In genomic region chr11:33899383-33900037, GRCh38 we compare ENCODE assay signal across 7 cellular contexts. TPM values are rescaled to one million over a fixed set of nuclear protein-coding genes. Genes with fewer than 3 reads are reported as not detected.
A peak's percentile ranks its signal among the peaks of the same experiment; 100 is the strongest.
DNase-seq lines count a peak whose midpoint lies in the region; ATAC-seq and TF ChIP-seq lines count a peak whose summit lies in the region.

No MANE protein-coding gene starts in this region.

- no peak for TF ChIP-seq CTCF in mammary epithelial cell (conservative IDR thresholded peaks at IDR 0.05 in 1 of 2, IDR thresholded peaks at IDR 0.05 in 1 of 2; ENCODE audit: extremely low read depth in 1 of 2, insufficient read depth in 1 of 2, low read depth in 1 of 2, low read length in 2 of 2)
- TF ChIP-seq CTCF in kidney epithelial cell (IDR thresholded peaks at IDR 0.05; ENCODE audit: insufficient read depth, low read length, poor library complexity, severe bottlenecking) = no peak
- TF ChIP-seq CTCF in transverse colon (IDR thresholded peaks at IDR 0.05) = no peak

- H3K4me3 ChIP-seq in mammary epithelial cell (replicated peaks in 1 of 3; ENCODE audit: insufficient read depth in 1 of 3, low read depth in 2 of 3, low read length in 3 of 3) = no peak overlapping the region
- no peak overlapping the region for H3K4me3 ChIP-seq in kidney epithelial cell (ENCODE audit: low read depth, low read length)
- no peak overlapping the region for H3K4me3 ChIP-seq in transverse colon

- peak overlapping the region; percentile 34 for H2AFZ ChIP-seq in mammary epithelial cell (ENCODE audit: low read depth, low read length)

- no peak overlapping the region for H3K9ac ChIP-seq in mammary epithelial cell (ENCODE audit: insufficient read depth, low read length)

- DNase-seq in LoVo (ENCODE audit: low spot score) (peak; percentile 31), mammary epithelial cell (peak; percentile 62), kidney epithelial cell (ENCODE audit: low read depth) (peak; percentile 10), transverse colon (peak; percentile 52)

- TF ChIP-seq POLR2A in transverse colon (IDR thresholded peaks at IDR 0.05) = no peak

- intact Hi-C loops in mammary epithelial cell (cut with micrococcal nuclease) = no loop called here
- intact Hi-C loops in transverse colon (cut with DNase I; ENCODE audit: low total_unique reads) = no loop called here

- BruUV-seq in mammary epithelial cell (replicated peaks; lab: Mats Ljungman, UMichigan) = no TSS peak

- H3K27me3 ChIP-seq in mammary epithelial cell (ENCODE audit: insufficient read depth, low read length) (peaks cover 4% of the 10 kb centered on the region), kidney epithelial cell (ENCODE audit: control insufficient read depth, insufficient read depth, low read length) (peaks cover 4% of the 10 kb centered on the region), transverse colon (no peaks in the 10 kb centered on the region)

- ATAC-seq in GM19455 (IDR thresholded peaks at IDR 0.05; ENCODE audit: unreplicated experiment) = no peak
- no peak for ATAC-seq in GM19452 (IDR thresholded peaks at IDR 0.05; ENCODE audit: unreplicated experiment)
- ATAC-seq in GM21528 (IDR thresholded peaks at IDR 0.05; ENCODE audit: low FRiP score, unreplicated experiment) = no peak

- H3K4me2 ChIP-seq in mammary epithelial cell (ENCODE audit: insufficient read depth, low read depth, low read length) = no peak overlapping the region

- H3K9me3 ChIP-seq in mammary epithelial cell (replicated peaks; ENCODE audit: insufficient read depth, low read length) (no peaks in the 10 kb centered on the region), transverse colon (no peaks in the 10 kb centered on the region)

- TF ChIP-seq EP300 in transverse colon (IDR thresholded peaks at IDR 0.05; ENCODE audit: low read depth) = no peak

- no peaks in the 10 kb centered on the region for H3K79me2 ChIP-seq in mammary epithelial cell (ENCODE audit: insufficient read depth, low read length)

- dilution Hi-C loops in mammary epithelial cell (cut with HindIII; ENCODE audit: low sequenced_read_pairs) = no loop called here

- H3K36me3 ChIP-seq in mammary epithelial cell (ENCODE audit: insufficient read depth, low read length) = no peaks in the 10 kb centered on the region
- no peaks in the 10 kb centered on the region for H3K36me3 ChIP-seq in kidney epithelial cell (ENCODE audit: control insufficient read depth, insufficient read depth, low read length)
- no peaks in the 10 kb centered on the region for H3K36me3 ChIP-seq in transverse colon

- CTCF ChIA-PET in mammary epithelial cell (lab: Charles Lee; ENCODE audit: low non-redundant PET) = no interaction called here

- no peak overlapping the region for H3K27ac ChIP-seq in mammary epithelial cell (ENCODE audit: insufficient read depth, low read depth, low read length)
- peak overlapping the region; percentile 6 to 23 (median 12) for H3K27ac ChIP-seq in transverse colon

- no peaks in the 10 kb centered on the region for H4K20me1 ChIP-seq in mammary epithelial cell (ENCODE audit: insufficient read depth, low read length)

- peaks cover 28% of the 10 kb centered on the region for H3K4me1 ChIP-seq in mammary epithelial cell (ENCODE audit: insufficient read depth, low read length)
- H3K4me1 ChIP-seq in transverse colon = peaks cover 0 to 8% (median 0%) of the 10 kb centered on the region in 4 donors

- WGBS in mammary epithelial cell (ENCODE audit: low coverage, missing lambda C conversion rate) = 40% methylated on average over 11 of the region's 11 CpGs
- WGBS in transverse colon (ENCODE audit: low coverage in 1 of 2), 2 donors = 43 to 47% methylated on average over 8 to 11 of the region's 11 CpGs

- in situ Hi-C loops in mammary epithelial cell (cut with MboI; ENCODE audit: low sequenced_read_pairs in 2 of 2) (no loop called here), transverse colon (cut with MboI; ENCODE audit: low pct_ligation_motif_present in 1 of 4, low pct_unique_long_range_greater_than_20kb in 1 of 4, low sequenced_read_pairs in 3 of 4) (no loop called here)

RNA-seq across cellular contexts. Expression of gene LMO2, which starts 7.6 kb away (rescaled TPM):
- 1 to 10 TPM in 1 of 2 donors, under 1 TPM in 1; 0.50 to 1.8 TPM for total RNA-seq in mammary epithelial cell
- 0.67 TPM for polyA plus RNA-seq in mammary epithelial cell
- not detected for polyA minus RNA-seq in mammary epithelial cell
- total RNA-seq in kidney epithelial cell = 0.82 and 2.5 TPM in 2 replicates
- 10 to 100 TPM in 1 of 4 donors, 1 to 10 TPM in 3; 1.4 to 18.0 (median 4.0) TPM for total RNA-seq in transverse colon

Comparison
In these comparisons a context has a peak if more than half of its experiments do, and no peak if none do; other contexts are left out.
1. DNase-seq: peak in every context shown above with its lines; median percentile 62 in mammary epithelial cell; 52 in transverse colon; 31 in LoVo; 10 in kidney epithelial cell.